Comparison of ENCODE assay signal across 19 cellular contexts in the genomic region with DNA sequence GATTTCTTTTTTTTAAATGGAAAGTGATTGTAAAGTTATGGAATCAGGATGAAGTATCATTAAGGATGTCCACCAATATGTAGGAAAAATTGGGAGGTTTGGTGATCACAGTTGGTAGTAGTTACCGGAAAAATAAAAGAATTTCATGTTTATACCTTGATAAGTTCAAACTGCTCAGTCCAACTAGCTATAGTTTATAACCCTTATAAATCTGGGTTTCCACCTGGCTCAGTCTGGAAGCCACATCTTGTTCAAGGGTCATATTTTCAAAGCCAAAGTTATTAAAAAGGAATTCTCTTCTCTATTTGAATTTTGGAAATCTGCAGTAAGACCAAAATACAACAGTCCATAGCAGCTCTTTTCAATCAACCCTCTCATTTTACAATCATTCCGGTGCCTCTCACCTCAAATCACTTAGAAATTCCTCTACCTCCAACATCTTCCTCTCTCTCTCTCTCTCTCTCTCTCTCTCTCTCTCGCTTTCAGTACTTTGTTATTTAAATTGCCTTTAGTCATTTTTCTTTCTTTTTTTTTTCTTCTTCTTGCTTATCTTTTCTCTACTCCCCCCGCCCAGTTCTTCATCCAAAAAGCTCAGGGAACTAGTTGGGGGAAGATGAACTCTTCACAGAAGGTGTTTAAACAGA.
DNase-seq lines count a peak whose midpoint lies in the region; ATAC-seq, FAIRE-seq and TF ChIP-seq lines count a peak whose summit lies in the region.
"Had no signal": no experiment of that assay in that cellular context is flagged by ENCODE, and none has a peak within 500 bp of the region (broad histone marks: within the 10 kb centered on the region; RNA-seq: fewer than 3 reads in every experiment).

No MANE protein-coding gene starts in this region.

- H2BK15ac ChIP-seq in H1 (ENCODE audit: low read length): no peak overlapping the region

- ATAC-seq in GM23338: no peak
- ATAC-seq: GM12878 had no signal

- H3K56ac ChIP-seq in H1 (replicated peaks; ENCODE audit: insufficient read length, low read depth, low read length): no peak overlapping the region

- no peaks in the 10 kb centered on the region; the same call in 1 of the 2 replicates for H3K23me2 ChIP-seq in H1 (ENCODE audit: low read depth, low read length)

- WGBS in H1 (ENCODE audit: extremely low coverage in 1 of 2, insufficient coverage in 1 of 2, insufficient read length in 1 of 2, insufficient replicate concordance in 2 of 2, low coverage in 1 of 2, low lambda C conversion rate in 2 of 2, missing lambda C conversion rate in 1 of 2), 2 experiments: 84 to 100% methylated on average over 1 to 3 of the region's 4 CpGs
- WGBS in small intestine, 3 donors: 19 to 61% (median 39%) methylated on average over 4 of the region's 4 CpGs

- no peak overlapping the region for H2BK120ac ChIP-seq in H1 (replicated peaks; ENCODE audit: low read depth, low read length)

- H3K36me3 Mint-ChIP-seq in GM23338 (ENCODE audit: low read depth) (peaks cover 3% of the 10 kb centered on the region; the same call in 2 of the 3 replicates), nephron progenitor cell (ENCODE audit: low read depth) (peaks cover 17% of the 10 kb centered on the region)
- H3K36me3 Mint-ChIP-seq: CD14-positive monocyte; CD8-positive, alpha-beta memory T cell had no signal

- no peak overlapping the region for H3K4me3 Mint-ChIP-seq in GM23338
- no peak overlapping the region for H3K4me3 Mint-ChIP-seq in nephron progenitor cell
- H3K4me3 Mint-ChIP-seq: CD14-positive monocyte; CD4-positive, alpha-beta T cell; CD8-positive, alpha-beta memory T cell had no signal

- H3K79me1 ChIP-seq in H1 (ENCODE audit: low read depth, low read length): no peaks in the 10 kb centered on the region; the same call in 1 of the 2 replicates

- 0 out of 4 replicates have a peak, but pooled peaks cover 0 to 2% of the 10 kb centered on the region in 2 experiments for H3K9me3 ChIP-seq in H1 (ENCODE audit: insufficient read depth in 2 of 2, low read depth in 1 of 2, low read length in 1 of 2)
- H3K9me3 ChIP-seq in small intestine (ENCODE audit: control insufficient read depth, low read depth): no peaks in the 10 kb centered on the region
- H3K9me3 ChIP-seq: HAP-1 had no signal

- H4K5ac ChIP-seq in H1 (ENCODE audit: insufficient read length, low read depth, low read length): no peak overlapping the region

- no peak overlapping the region for H2BK20ac ChIP-seq in H1 (ENCODE audit: low read length)

- peaks cover 7% of the 10 kb centered on the region; the same call in 1 of the 2 replicates for H3K4me1 ChIP-seq in GM23338 (ENCODE audit: insufficient read depth)
- H3K4me1 ChIP-seq in H1 (replicated peaks in 1 of 4; ENCODE audit: control insufficient read depth in 3 of 4, insufficient read depth in 4 of 4, low read length in 3 of 4): no peaks in the 10 kb centered on the region
- H3K4me1 ChIP-seq in small intestine (ENCODE audit: control insufficient read depth in 2 of 2, insufficient read depth in 1 of 2, low read depth in 1 of 2, low read length in 1 of 2): no peaks in the 10 kb centered on the region
- H3K4me1 ChIP-seq: HAP-1 had no signal

- peaks cover 15% of the 10 kb centered on the region; the same call in 2 of the 3 replicates for H3K4me1 Mint-ChIP-seq in GM23338
- H3K4me1 Mint-ChIP-seq in nephron progenitor cell: no peaks in the 10 kb centered on the region
- H3K4me1 Mint-ChIP-seq: CD8-positive, alpha-beta memory T cell had no signal

- H3K4ac ChIP-seq in H1 (replicated peaks; ENCODE audit: insufficient read length, low read depth, low read length): no peak overlapping the region

- H3K36me3 ChIP-seq in GM23338 (ENCODE audit: insufficient read depth) (peaks cover 4% of the 10 kb centered on the region; the same call in 1 of the 2 replicates), H1 (ENCODE audit: control insufficient read depth in 2 of 4, insufficient read depth in 4 of 4, low read length in 3 of 4) (no peaks in the 10 kb centered on the region), small intestine (ENCODE audit: control insufficient read depth in 2 of 2, insufficient read depth in 2 of 2, low read length in 2 of 2) (no peaks in the 10 kb centered on the region)
- H3K36me3 ChIP-seq: HAP-1 had no signal

- H4K91ac ChIP-seq in H1 (replicated peaks; ENCODE audit: insufficient read length, low read length): no peak overlapping the region

- no peaks in the 10 kb centered on the region for H3K27me3 ChIP-seq in GM23338 (ENCODE audit: insufficient read depth)
- H3K27me3 ChIP-seq in H1 (replicated peaks in 1 of 4; ENCODE audit: control insufficient read depth in 3 of 4, extremely low read depth in 1 of 4, insufficient read depth in 3 of 4, low read length in 3 of 4): no peaks in the 10 kb centered on the region
- no peaks in the 10 kb centered on the region for H3K27me3 ChIP-seq in small intestine (ENCODE audit: control insufficient read depth in 2 of 2, insufficient read depth in 2 of 2, low read length in 2 of 2)

- no peak overlapping the region for H2AK5ac ChIP-seq in H1 (ENCODE audit: low read depth, low read length)

- POLR2A ChIA-PET in H1 (lab: Charles Lee; ENCODE audit: partially characterized antibody): interaction anchor here (0.6 kb wide), 1 partner anchor 1658 kb away, joined by 3 read pairs; no protein-coding TSS in a partner anchor

- H3K14ac ChIP-seq in H1 (ENCODE audit: insufficient read length): no peak overlapping the region

- no peak overlapping the region for H3K27ac Mint-ChIP-seq in GM23338
- H3K27ac Mint-ChIP-seq in nephron progenitor cell: no peak overlapping the region
- H3K27ac Mint-ChIP-seq: CD14-positive monocyte; CD4-positive, alpha-beta T cell; CD8-positive, alpha-beta memory T cell had no signal

- no peak overlapping the region for H3K23ac ChIP-seq in H1 (ENCODE audit: insufficient read length)

- CTCF ChIA-PET in H1 (lab: Charles Lee; ENCODE audit: partially characterized antibody): no interaction called here

- H3K27ac ChIP-seq in GM23338 (ENCODE audit: low read depth) (no peak overlapping the region), H1 (ENCODE audit: low read depth, low read length) (no peak overlapping the region), small intestine (ENCODE audit: low read depth in 1 of 2, low read length in 1 of 2) (no peak overlapping the region)
- H3K27ac ChIP-seq: GM23248 had no signal

- H3K4me3 ChIP-seq in GM23338 (no peak overlapping the region), H1 (ENCODE audit: extremely low read depth in 1 of 4, insufficient read depth in 2 of 4, low read depth in 3 of 4, low read length in 4 of 4) (no peak overlapping the region), small intestine (ENCODE audit: low read depth in 1 of 2, low read length in 2 of 2) (no peak overlapping the region)
- H3K4me3 ChIP-seq: GM12878, GM23248, HAP-1 had no signal

- H2BK12ac ChIP-seq in H1 (ENCODE audit: low read depth, low read length): no peak overlapping the region

- H3K27me3 Mint-ChIP-seq in GM23338 (ENCODE audit: insufficient read depth, low read depth, poor library complexity): no peaks in the 10 kb centered on the region
- H3K27me3 Mint-ChIP-seq in nephron progenitor cell (ENCODE audit: low read depth, poor library complexity): peaks cover 2% of the 10 kb centered on the region
- H3K27me3 Mint-ChIP-seq: CD4-positive, alpha-beta T cell had no signal

- H3K9me2 ChIP-seq in GM23338 (ENCODE audit: insufficient read depth): no peaks in the 10 kb centered on the region

- no peaks in the 10 kb centered on the region for H3K9me3 Mint-ChIP-seq in GM23338
- peaks cover 10% of the 10 kb centered on the region for H3K9me3 Mint-ChIP-seq in nephron progenitor cell
- H3K9me3 Mint-ChIP-seq: CD14-positive monocyte; CD4-positive, alpha-beta T cell had no signal

- FAIRE-seq in H1 (lab: Jason Lieb, UNC) (no peak), small intestine (lab: Jason Lieb, UNC) (no peak)
- FAIRE-seq: D721Med, GM12878, GM19239, H54 had no signal

- H4K8ac ChIP-seq in H1 (ENCODE audit: extremely low read depth, insufficient read depth, low read length): no peak overlapping the region

- H3K79me2 ChIP-seq in GM23338 (replicated peaks; ENCODE audit: insufficient read depth): no peaks in the 10 kb centered on the region
- H3K79me2 ChIP-seq in H1 (ENCODE audit: control insufficient read depth in 1 of 2, insufficient read depth in 2 of 2, low read length in 2 of 2): no peaks in the 10 kb centered on the region

- H2AFZ ChIP-seq in GM23338: no peak overlapping the region
- H2AFZ ChIP-seq in H1 (ENCODE audit: low read length): no peak overlapping the region
- H2AFZ ChIP-seq: GM23248 had no signal

- no peak for DNase-seq in GM23338 (ENCODE audit: low spot score)
- no peak for DNase-seq in H1 (ENCODE audit: low read depth in 1 of 2, low spot score in 2 of 2)
- DNase-seq in small intestine: peak; percentile 21
- DNase-seq in activated CD4-positive, alpha-beta T cell treated with anti-CD3 and anti-CD28 coated beads for 1 hour: no peak
- no peak for DNase-seq in nephron progenitor cell
- no peak for DNase-seq in HPDE6-E6E7 (ENCODE audit: extremely low spot score)
- DNase-seq: CD4-positive, alpha-beta T cell; CD8-positive, alpha-beta memory T cell; DMS 273 treated with DMSO at 0.1 percent for 48 hours; DMS79; EL; GDM1; GM23248 had no signal

- H3K9ac ChIP-seq in H1 (replicated peaks in 1 of 4; ENCODE audit: extremely low read depth in 1 of 4, low read depth in 3 of 4, low read length in 3 of 4): no peak overlapping the region
- H3K9ac ChIP-seq: GM23248 had no signal

- no peaks in the 10 kb centered on the region for H4K20me1 ChIP-seq in GM23338 (replicated peaks; ENCODE audit: insufficient read depth)
- H4K20me1 ChIP-seq in H1 (replicated peaks in 1 of 2; ENCODE audit: control insufficient read depth in 1 of 2, insufficient read depth in 2 of 2, low read length in 2 of 2): no peaks in the 10 kb centered on the region

- TF ChIP-seq EP300 in H1 (IDR thresholded peaks at IDR 0.05; ENCODE audit: borderline replicate concordance in 1 of 2, low read depth in 2 of 2, low read length in 2 of 2): no peak

- TF ChIP-seq POLR2A in H1 (IDR thresholded peaks at IDR 0.05; ENCODE audit: control extremely low read depth in 1 of 2, low read depth in 2 of 2, low read length in 2 of 2): no peak

- H2BK5ac ChIP-seq in H1 (ENCODE audit: low read depth, low read length): no peak overlapping the region

- H3K18ac ChIP-seq in H1 (ENCODE audit: extremely low read depth, low read length): no peak overlapping the region

- no peak for TF ChIP-seq RAD21 in H1 (IDR thresholded peaks at IDR 0.05 in 1 of 2, conservative IDR thresholded peaks at IDR 0.05 in 1 of 2; ENCODE audit: low read depth in 2 of 2, low read length in 2 of 2)

- H3K4me2 ChIP-seq in GM23338 (0 out of 2 replicates have a peak overlapping the region, but pooled peaks have one; percentile 22), H1 (ENCODE audit: insufficient read depth in 1 of 2, low read depth in 2 of 2, low read length in 2 of 2) (no peak overlapping the region)

- TF ChIP-seq CTCF in GM23338 (conservative IDR thresholded peaks at IDR 0.05; ENCODE audit: low read depth in 2 of 2): no peak
- TF ChIP-seq CTCF in H1 (IDR thresholded peaks at IDR 0.05; ENCODE audit: control extremely low read depth in 1 of 3, insufficient read depth in 1 of 3, low read depth in 1 of 3, low read length in 3 of 3): no peak
- no peak for TF ChIP-seq CTCF in nephron progenitor cell (IDR thresholded peaks at IDR 0.05)

- no peaks in the 10 kb centered on the region for H3F3A ChIP-seq in GM23338 (replicated peaks; ENCODE audit: low read depth)

TF ChIP-seq in H1, 55 proteins besides CTCF, POLR2A, EP300 and RAD21 (continues in another document):
- TF ChIP-seq BRCA1 (IDR thresholded peaks at IDR 0.05; ENCODE audit: low read depth, low read length): no peak
